In genomic region chr4:91681544-91681943, GRCh38 we compare ENCODE assay signal across 1 cellular context.
TF ChIP-seq lines count a peak whose summit lies in the region.

No MANE protein-coding gene starts in this region.

TF ChIP-seq in H1, 55 proteins besides CTCF, POLR2A, EP300 and RAD21 (continued from another document):
- TF ChIP-seq CBX5 (IDR thresholded peaks at IDR 0.05; ENCODE audit: low read depth, low read length) (no peak), SRF (IDR thresholded peaks at IDR 0.05; ENCODE audit: low read depth, low read length) (no peak), ZNF274 (IDR thresholded peaks at IDR 0.05; ENCODE audit: borderline replicate concordance, extremely low read depth, low read length) (no peak), E2F6 (IDR thresholded peaks at IDR 0.05) (no peak), BACH1 (IDR thresholded peaks at IDR 0.05; ENCODE audit: low read length) (no peak), GABPA (IDR thresholded peaks at IDR 0.05; ENCODE audit: borderline replicate concordance, insufficient read depth, low read length) (no peak), POU5F1 (IDR thresholded peaks at IDR 0.05; ENCODE audit: low read depth, low read length) (no peak), EZH2 (IDR thresholded peaks at IDR 0.05; ENCODE audit: low read depth, low read length, severe bottlenecking) (no peak), CBX8 (IDR thresholded peaks at IDR 0.05; ENCODE audit: borderline replicate concordance, low read depth, low read length) (no peak), CHD1 (IDR thresholded peaks at IDR 0.05; ENCODE audit: low read depth, low read length) (no peak)
